In the genomic region with DNA sequence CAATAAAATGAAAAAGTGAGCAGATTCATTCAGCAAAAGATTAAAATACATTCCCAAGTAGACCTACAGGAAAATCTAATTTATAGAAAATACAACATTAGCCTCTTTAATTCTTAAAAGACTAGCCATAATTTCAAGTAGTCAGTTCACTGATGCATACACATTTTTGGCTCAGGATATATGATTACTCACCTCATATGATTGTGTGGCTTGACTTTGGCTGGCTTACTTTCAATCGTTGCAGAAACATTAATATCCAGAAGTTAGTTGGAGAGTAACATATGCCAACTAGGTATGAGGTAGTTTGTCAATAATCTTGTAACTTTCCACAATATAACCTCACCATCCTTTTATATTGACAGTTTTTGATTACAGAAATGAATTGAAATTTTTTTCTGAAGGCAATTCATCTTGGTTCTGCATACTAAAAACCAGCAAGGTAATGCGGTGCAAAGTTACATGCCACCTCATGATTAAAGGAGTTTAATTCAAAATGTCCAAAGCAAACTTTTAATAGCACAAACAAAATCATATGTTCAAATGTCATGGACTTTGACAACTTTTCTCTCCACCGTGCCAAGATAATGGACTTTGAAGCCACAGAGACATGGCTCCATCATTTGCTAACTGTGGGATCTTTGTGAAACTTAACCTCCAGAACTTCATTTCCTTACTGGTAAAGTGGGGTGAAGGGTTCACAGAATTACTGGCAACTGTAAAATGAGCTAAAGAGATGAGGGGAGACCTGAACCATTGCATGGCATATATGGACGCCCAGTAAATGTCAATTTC, we compare ENCODE assay signal across 18 cellular contexts.
DNase-seq lines count a peak whose midpoint lies in the region; ATAC-seq and TF ChIP-seq lines count a peak whose summit lies in the region.
"Had no signal": no experiment of that assay in that cellular context is flagged by ENCODE, and none has a peak within 500 bp of the region (broad histone marks: within the 10 kb centered on the region; RNA-seq: fewer than 3 reads in every experiment).

No MANE protein-coding gene starts in this region.

- no peaks in the 10 kb centered on the region for H3K36me3 ChIP-seq in CD8-positive, alpha-beta memory T cell (ENCODE audit: insufficient read depth, low read length)
- H3K36me3 ChIP-seq: gastrocnemius medialis had no signal

- H3K4me1 Mint-ChIP-seq in CD8-positive, alpha-beta memory T cell: no peaks in the 10 kb centered on the region
- H3K4me1 Mint-ChIP-seq: WTC11 had no signal

- peaks cover 0 to 3% of the 10 kb centered on the region in 2 donors for H3K27me3 Mint-ChIP-seq in CD8-positive, alpha-beta memory T cell

- no peaks in the 10 kb centered on the region for H3K9me3 ChIP-seq in CD8-positive, alpha-beta memory T cell (ENCODE audit: low read length)
- H3K9me3 ChIP-seq: gastrocnemius medialis, psoas muscle had no signal

- H3K36me3 Mint-ChIP-seq in CD8-positive, alpha-beta memory T cell: no peaks in the 10 kb centered on the region
- H3K36me3 Mint-ChIP-seq: natural killer cell treated with Interleukin-12 subunit alpha and Interleukin-12 subunit beta and Interleukin-15 and Interleukin-18, amount 100 ng/mL, for 72 hours had no signal

- H3K27ac ChIP-seq in CD8-positive, alpha-beta memory T cell (ENCODE audit: low read depth, low read length): no peak overlapping the region
- H3K27ac ChIP-seq: gastrocnemius medialis, psoas muscle had no signal

- no peak overlapping the region for H3K27ac Mint-ChIP-seq in CD8-positive, alpha-beta memory T cell
- H3K27ac Mint-ChIP-seq: natural killer cell treated with Interleukin-12 subunit alpha and Interleukin-12 subunit beta and Interleukin-15 and Interleukin-18, amount 100 ng/mL, for 72 hours; WTC11 had no signal

- ATAC-seq in HG03342 (IDR thresholded peaks at IDR 0.05; ENCODE audit: unreplicated experiment): no peak
- ATAC-seq: gastrocnemius medialis; natural killer cell treated with Interleukin-12 subunit alpha and Interleukin-12 subunit beta and Interleukin-15 and Interleukin-18, amount 100 ng/mL, for 72 hours; psoas muscle; WTC11 had no signal

- H3K4me1 ChIP-seq in CD8-positive, alpha-beta memory T cell (ENCODE audit: insufficient read depth, low read length): no peaks in the 10 kb centered on the region
- H3K4me1 ChIP-seq: gastrocnemius medialis, psoas muscle had no signal

- H3K9me3 Mint-ChIP-seq in CD8-positive, alpha-beta memory T cell: no peaks in the 10 kb centered on the region
- H3K9me3 Mint-ChIP-seq: natural killer cell treated with Interleukin-12 subunit alpha and Interleukin-12 subunit beta and Interleukin-15 and Interleukin-18, amount 100 ng/mL, for 72 hours had no signal

- POLR2A ChIA-PET in CD8-positive, alpha-beta memory T cell (lab: Charles Lee): no interaction called here

- no peak for TF ChIP-seq CTCF in AG10803 (conservative IDR thresholded peaks at IDR 0.05; ENCODE audit: low read length)

- H3K4me3 Mint-ChIP-seq in CD8-positive, alpha-beta memory T cell: no peak overlapping the region
- H3K4me3 Mint-ChIP-seq: natural killer cell treated with Interleukin-12 subunit alpha and Interleukin-12 subunit beta and Interleukin-15 and Interleukin-18, amount 100 ng/mL, for 72 hours; WTC11 had no signal

- H3K4me3 ChIP-seq in AG10803 (ENCODE audit: low read length): no peak overlapping the region
- no peak overlapping the region for H3K4me3 ChIP-seq in CD8-positive, alpha-beta memory T cell (ENCODE audit: low read length)
- H3K4me3 ChIP-seq: gastrocnemius medialis, psoas muscle had no signal

- H3K27me3 ChIP-seq in CD8-positive, alpha-beta memory T cell (ENCODE audit: insufficient read depth, low read length, poor library complexity, severe bottlenecking): no peaks in the 10 kb centered on the region
- H3K27me3 ChIP-seq: gastrocnemius medialis had no signal

- CTCF ChIA-PET in CD8-positive, alpha-beta memory T cell (lab: Charles Lee): no interaction called here

- DNase-seq in AG10803 (ENCODE audit: low read depth): peak; percentile 71
- DNase-seq in HT1080 (ENCODE audit: low read depth): peak; percentile 38
- DNase-seq in amniotic epithelial cell (ENCODE audit: low read depth): peak; percentile 35
- DNase-seq in fibroblast of the conjunctiva (ENCODE audit: low read depth): peak; percentile 28
- no peak for DNase-seq in NCI-H2227 (lab: John Stamatoyannopoulos, UW; ENCODE audit: unreplicated experiment)
- no peak for DNase-seq in CD8-positive, alpha-beta memory T cell
- no peak for DNase-seq in COLO668 (lab: John Stamatoyannopoulos, UW; ENCODE audit: unreplicated experiment)
- DNase-seq: activated effector memory CD4-positive, alpha-beta T cell treated with Interleukin-2 at 50 U/mL for 16 hours; AML-193; anterior cingulate cortex; gastrocnemius medialis; NCI-H526 treated with DMSO at 0.1 percent for 48 hours; psoas muscle; stimulated activated CD4-positive, alpha-beta T cell treated with anti-CD3 and anti-CD28 coated beads, Interleukin-15, amount 100 ng/mL, for 24 hours; T-helper 1 cell had no signal

Comparison
In these comparisons a context has a peak if more than half of its experiments do, and no peak if none do; other contexts are left out.
1. DNase-seq: peak in AG10803 (single experiment), HT1080 (single experiment), amniotic epithelial cell (single experiment) and fibroblast of the conjunctiva (single experiment); none in NCI-H2227 (single experiment), CD8-positive, alpha-beta memory T cell (0 of 5) and COLO668 (single experiment).